26 cellular contexts compared by ENCODE assay signal in the genomic region with DNA sequence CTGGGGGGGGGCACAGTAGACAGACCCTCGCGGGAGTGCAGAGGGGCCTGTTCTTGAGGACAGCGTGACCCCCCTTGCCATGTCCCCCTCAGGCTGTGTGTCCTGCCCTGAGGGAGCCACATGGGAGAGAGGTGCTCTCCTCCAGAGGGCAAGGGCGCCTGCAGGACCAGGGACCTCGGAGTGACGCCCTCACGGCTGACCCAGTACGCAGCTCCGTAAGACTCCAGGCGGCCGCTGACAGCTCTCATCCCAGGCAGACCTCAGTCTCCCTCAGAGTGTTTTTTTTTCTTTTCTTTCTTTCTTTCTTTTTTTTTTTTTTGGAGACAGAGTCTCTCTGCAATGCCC. TPM values are rescaled to one million over a fixed set of nuclear protein-coding genes. Genes with fewer than 3 reads are reported as not detected.
DNase-seq lines count a peak whose midpoint lies in the region; ATAC-seq, FAIRE-seq and TF ChIP-seq lines count a peak whose summit lies in the region.
"Had no signal": no experiment of that assay in that cellular context is flagged by ENCODE, and none has a peak within 500 bp of the region (broad histone marks: within the 10 kb centered on the region; RNA-seq: fewer than 3 reads in every experiment).

No MANE protein-coding gene starts in this region.

- H3K4me2 ChIP-seq in H1 (ENCODE audit: insufficient read depth in 1 of 2, low read depth in 2 of 2, low read length in 2 of 2), result no peak overlapping the region
- H3K4me2 ChIP-seq in neuronal stem cell (ENCODE audit: insufficient read depth, low read length, poor library complexity, severe bottlenecking), result no peak overlapping the region

- peaks cover 0 to 10% (median 1%) of the 10 kb centered on the region in 12 donors for H3K4me1 ChIP-seq in heart left ventricle
- H3K4me1 ChIP-seq in H1 (replicated peaks in 1 of 4; ENCODE audit: control insufficient read depth in 3 of 4, insufficient read depth in 4 of 4, low read length in 3 of 4), result no peaks in the 10 kb centered on the region; a peak in 1 of 7 replicates
- peaks cover 3 to 6% of the 10 kb centered on the region in 2 donors for H3K4me1 ChIP-seq in neuronal stem cell (ENCODE audit: control insufficient read depth in 2 of 2, insufficient read depth in 1 of 2, low read depth in 1 of 2, low read length in 2 of 2)
- H3K4me1 ChIP-seq: BE2C, HAP-1 had no signal

- H2AK5ac ChIP-seq in H1 (ENCODE audit: low read depth, low read length) (no peak overlapping the region), neuronal stem cell (ENCODE audit: low read depth, low read length) (peak overlapping the region; percentile 74)

- H2BK120ac ChIP-seq in H1 (replicated peaks; ENCODE audit: low read depth, low read length), result no peak overlapping the region
- no peak overlapping the region for H2BK120ac ChIP-seq in neuronal stem cell (ENCODE audit: low read depth, low read length)

- H3K4ac ChIP-seq in H1 (replicated peaks; ENCODE audit: insufficient read length, low read depth, low read length), result no peak overlapping the region
- no peak overlapping the region for H3K4ac ChIP-seq in neuronal stem cell (ENCODE audit: low read length)

- no peak overlapping the region for H3K56ac ChIP-seq in H1 (replicated peaks; ENCODE audit: insufficient read length, low read depth, low read length)

- no peak overlapping the region for H4K91ac ChIP-seq in H1 (replicated peaks; ENCODE audit: insufficient read length, low read length)
- H4K91ac ChIP-seq in neuronal stem cell (ENCODE audit: low read depth, low read length, poor library complexity), result no peak overlapping the region

- no peak for FAIRE-seq in H1 (lab: Jason Lieb, UNC)
- FAIRE-seq: A204.1, G401.6, GM12892, GM19239 had no signal

- H4K5ac ChIP-seq in H1 (ENCODE audit: insufficient read length, low read depth, low read length), result no peak overlapping the region

- H4K8ac ChIP-seq in H1 (ENCODE audit: extremely low read depth, insufficient read depth, low read length), result 0 out of 2 replicates have a peak overlapping the region, but pooled peaks have one; percentile 51
- no peak overlapping the region for H4K8ac ChIP-seq in neuronal stem cell (ENCODE audit: low read depth, low read length)

- no peak for TF ChIP-seq RAD21 in H1 (IDR thresholded peaks at IDR 0.05 in 1 of 2, conservative IDR thresholded peaks at IDR 0.05 in 1 of 2; ENCODE audit: low read depth in 2 of 2, low read length in 2 of 2)

- DNase-seq in left cardiac atrium (peak; percentile 14), heart left ventricle (no peak), H1 (ENCODE audit: low read depth in 1 of 2, low spot score in 2 of 2) (no peak), neuronal stem cell (ENCODE audit: low spot score) (no peak), COLO829 (ENCODE audit: low spot score) (no peak)
- DNase-seq in activated CD4-positive, alpha-beta T cell treated with anti-CD3 and anti-CD28 coated beads, Interleukin-2, amount 50 U/mL, for 4 hours, result no peak
- DNase-seq: ACHN; AML-193; BE2C; Calu3; CD4-positive, alpha-beta T cell; CD8-positive, alpha-beta memory T cell; COR-L47; DMS153; DND-41 had no signal

- intact Hi-C loops in left cardiac atrium (cut with DNase I) (no loop called here), heart left ventricle (cut with DNase I) (no loop called here)

- H3K14ac ChIP-seq in H1 (ENCODE audit: insufficient read length), result no peak overlapping the region
- H3K14ac ChIP-seq in neuronal stem cell (ENCODE audit: low read length), result no peak overlapping the region

- no peak overlapping the region for H2AFZ ChIP-seq in H1 (ENCODE audit: low read length)
- no peak overlapping the region for H2AFZ ChIP-seq in neuronal stem cell (ENCODE audit: low read length)
- H2AFZ ChIP-seq: GM23248 had no signal

- H3K18ac ChIP-seq in H1 (ENCODE audit: extremely low read depth, low read length) (no peak overlapping the region), neuronal stem cell (ENCODE audit: low read length) (no peak overlapping the region)

- no peak for TF ChIP-seq EP300 in H1 (IDR thresholded peaks at IDR 0.05; ENCODE audit: borderline replicate concordance in 1 of 2, low read depth in 2 of 2, low read length in 2 of 2)

- peaks cover 0 to 6% of the 10 kb centered on the region in 2 experiments for H4K20me1 ChIP-seq in H1 (replicated peaks in 1 of 2; ENCODE audit: control insufficient read depth in 1 of 2, insufficient read depth in 2 of 2, low read length in 2 of 2)

- TF ChIP-seq POLR2A in heart left ventricle (IDR thresholded peaks at IDR 0.05), result no peak
- TF ChIP-seq POLR2A in H1 (IDR thresholded peaks at IDR 0.05; ENCODE audit: control extremely low read depth in 1 of 2, low read depth in 2 of 2, low read length in 2 of 2), result no peak

- TF ChIP-seq CTCF in heart left ventricle (IDR thresholded peaks at IDR 0.05) (no peak), H1 (IDR thresholded peaks at IDR 0.05; ENCODE audit: control extremely low read depth in 1 of 3, insufficient read depth in 1 of 3, low read depth in 1 of 3, low read length in 3 of 3) (no peak)

- H2BK12ac ChIP-seq in H1 (ENCODE audit: low read depth, low read length), result no peak overlapping the region
- H2BK12ac ChIP-seq in neuronal stem cell (ENCODE audit: low read length), result no peak overlapping the region

- WGBS in heart left ventricle, 4 donors, result 82 to 89% (median 82%) methylated on average over 8 to 11 of the region's 11 CpGs
- 100% methylated on average over 3 of the region's 11 CpGs; no CpG with 5 or more reads in 1 of the 2 experiments for WGBS in H1 (ENCODE audit: extremely low coverage in 1 of 2, insufficient coverage in 1 of 2, insufficient read length in 1 of 2, insufficient replicate concordance in 2 of 2, low coverage in 1 of 2, low lambda C conversion rate in 2 of 2, missing lambda C conversion rate in 1 of 2), 2 experiments
- no CpG with 5 or more reads among the region's 11 CpGs for WGBS in neuronal stem cell (ENCODE audit: extremely low coverage in 2 of 2, insufficient read length in 2 of 2, insufficient replicate concordance in 1 of 2), 2 donors

- ATAC-seq in left cardiac atrium (no peak), heart left ventricle (no peak), SK-N-SH treated with all-trans-retinoic acid at 6 μM for 48 hours (no peak)

- H2BK15ac ChIP-seq in H1 (ENCODE audit: low read length), result no peak overlapping the region
- no peak overlapping the region for H2BK15ac ChIP-seq in neuronal stem cell (ENCODE audit: low read length)

- H3K27me3 ChIP-seq in heart left ventricle (no peaks in the 10 kb centered on the region), H1 (replicated peaks in 1 of 4; ENCODE audit: control insufficient read depth in 3 of 4, extremely low read depth in 1 of 4, insufficient read depth in 3 of 4, low read length in 3 of 4) (no peaks in the 10 kb centered on the region), neuronal stem cell (ENCODE audit: control insufficient read depth in 3 of 3, insufficient read depth in 3 of 3, low read depth in 1 of 3, low read length in 3 of 3) (no peaks in the 10 kb centered on the region)
- H3K27me3 ChIP-seq: BE2C; BLaER1 treated with 17β-estradiol and CSF1 and Interleukin-3, amounts not matched to agents 10 nM and 100 nM had no signal

- H2BK20ac ChIP-seq in H1 (ENCODE audit: low read length), result no peak overlapping the region

- no peaks in the 10 kb centered on the region for H3K79me2 ChIP-seq in H1 (ENCODE audit: control insufficient read depth in 1 of 2, insufficient read depth in 2 of 2, low read length in 2 of 2)

- no peaks in the 10 kb centered on the region for H3K23me2 ChIP-seq in H1 (ENCODE audit: low read depth, low read length)

- H3K23ac ChIP-seq in H1 (ENCODE audit: insufficient read length) (no peak overlapping the region), neuronal stem cell (ENCODE audit: low read depth, low read length, poor library complexity) (no peak overlapping the region)

- H3K9ac ChIP-seq in H1 (replicated peaks in 1 of 4; ENCODE audit: extremely low read depth in 1 of 4, low read depth in 3 of 4, low read length in 3 of 4) (no peak overlapping the region), neuronal stem cell (ENCODE audit: low read depth, low read length, poor library complexity) (peak overlapping the region; percentile 30)
- H3K9ac ChIP-seq: GM23248 had no signal

- H2BK5ac ChIP-seq in H1 (ENCODE audit: low read depth, low read length) (no peak overlapping the region), neuronal stem cell (ENCODE audit: low read length) (no peak overlapping the region)

- POLR2A ChIA-PET in H1 (lab: Charles Lee; ENCODE audit: partially characterized antibody), result interaction anchor here (1.0 to 1.2 kb wide), 2 partner anchors 9 to 41 kb away, joined by 3 to 4 read pairs; no protein-coding TSS in a partner anchor

- H3K9me3 ChIP-seq in heart left ventricle (no peaks in the 10 kb centered on the region), H1 (ENCODE audit: insufficient read depth in 2 of 2, low read depth in 1 of 2, low read length in 1 of 2) (no peaks in the 10 kb centered on the region), neuronal stem cell (replicated peaks in 1 of 2; ENCODE audit: control insufficient read depth in 2 of 2, insufficient read depth in 1 of 2, low read depth in 1 of 2, low read length in 2 of 2) (peaks cover 3 to 5% of the 10 kb centered on the region in 2 donors)
- H3K9me3 ChIP-seq: BE2C, HAP-1 had no signal

- H3K36me3 ChIP-seq in heart left ventricle (peaks cover 0 to 8% (median 0%) of the 10 kb centered on the region in 9 donors), H1 (ENCODE audit: control insufficient read depth in 2 of 4, insufficient read depth in 4 of 4, low read length in 3 of 4) (no peaks in the 10 kb centered on the region), neuronal stem cell (replicated peaks in 1 of 2; ENCODE audit: control insufficient read depth in 2 of 2, insufficient read depth in 2 of 2, low read length in 2 of 2) (peaks cover 2 to 3% of the 10 kb centered on the region in 2 donors)
- H3K36me3 ChIP-seq: BE2C, HAP-1 had no signal

- H3K4me3 ChIP-seq in heart left ventricle (no peak overlapping the region), H1 (ENCODE audit: extremely low read depth in 1 of 4, insufficient read depth in 2 of 4, low read depth in 3 of 4, low read length in 4 of 4) (no peak overlapping the region), neuronal stem cell (ENCODE audit: low read length in 2 of 2) (no peak overlapping the region)
- H3K4me3 ChIP-seq: BLaER1 treated with 17β-estradiol and CSF1 and Interleukin-3, amounts not matched to agents 10 nM and 100 nM; GM23248; HAP-1 had no signal

- CTCF ChIA-PET in H1 (lab: Charles Lee; ENCODE audit: partially characterized antibody), result interaction anchor here (0.7 to 1.0 kb wide), 4 partner anchors 19 to 109 kb away, joined by 3 to 4 read pairs (median 3); no protein-coding TSS in a partner anchor

- H3K79me1 ChIP-seq in H1 (ENCODE audit: low read depth, low read length) (no peaks in the 10 kb centered on the region), neuronal stem cell (ENCODE audit: low read depth, low read length) (peaks cover 8% of the 10 kb centered on the region)

- no peak overlapping the region for H3K27ac ChIP-seq in heart left ventricle
- H3K27ac ChIP-seq in H1 (ENCODE audit: low read depth, low read length), result no peak overlapping the region
- H3K27ac ChIP-seq in neuronal stem cell (replicated peaks; ENCODE audit: low read length), result no peak overlapping the region
- H3K27ac ChIP-seq: 22Rv1, GM23248 had no signal

RNA-seq across cellular contexts. Expression of a gene that starts 27.3 kb away (rescaled TPM):
- 10 to 100 TPM in 1 of 2 donors, 1 to 10 TPM in 1; 8.0 to 11.7 TPM for total RNA-seq in left cardiac atrium
- 10 to 100 TPM in 2 of 9 donors, 1 to 10 TPM in 7; 4.1 to 12.9 (median 8.6) TPM for total RNA-seq in heart left ventricle
- polyA plus RNA-seq in heart left ventricle, result 10 to 100 TPM in 1 of 2 donors, 1 to 10 TPM in 1; 5.6 to 15.2 TPM
- 7.0 and 7.2 TPM in 2 replicates for total RNA-seq in H1 (2021; fragmentation: NEBNext Ultra II Directional; extraction: Animal tissue kit (Norgen Biotek cat#: 25700))
- polyA plus RNA-seq in H1 (2011; rRNA removed), result 9.4 and 12.7 TPM in 2 replicates
- polyA plus RNA-seq in H1 (2011; cell fraction: cytosol; rRNA removed), result 11.1 TPM
- 40.6 TPM for polyA plus RNA-seq in H1 (2011; cell fraction: nucleus; rRNA removed)
- 4.4 to 11.7 TPM (median 10.6 TPM) in 4 replicates for polyA plus RNA-seq in H1 (2012, experiment 1 of 2)
- 6.7 TPM for polyA plus RNA-seq in H1 (2012, experiment 2 of 2)
- 5.3 TPM for polyA plus RNA-seq in H1 (2013, experiment 1 of 2)
- polyA plus RNA-seq in H1 (2013, experiment 2 of 2), result 4.9 TPM
- 2.7 and 6.9 TPM in 2 replicates for polyA minus RNA-seq in H1 (2011; rRNA and poly(A)+ RNA removed)
- 6.4 TPM for polyA minus RNA-seq in H1 (2011; cell fraction: cytosol; rRNA and poly(A)+ RNA removed)
- 11.7 TPM for polyA minus RNA-seq in H1 (2011; cell fraction: nucleus; rRNA and poly(A)+ RNA removed)
- polyA plus RNA-seq in neuronal stem cell (2013, experiment 1 of 2), result 21.1 TPM
- 19.9 TPM for polyA plus RNA-seq in neuronal stem cell (2013, experiment 2 of 2)

RNA-seq across cellular contexts. Expression of a gene that starts 27.6 kb away (rescaled TPM):
- total RNA-seq in left cardiac atrium, result 1 to 10 TPM; 2.5 to 5.3 TPM
- 1 to 10 TPM in 8 of 9 donors, under 1 TPM in 1; 0.81 to 5.5 (median 2.7) TPM for total RNA-seq in heart left ventricle
- polyA plus RNA-seq in heart left ventricle, result 1 to 10 TPM in 1 of 2 donors, under 1 TPM in 1; 0.44 to 4.1 TPM
- 0.34 and 0.55 TPM in 2 replicates for total RNA-seq in H1 (2021; fragmentation: NEBNext Ultra II Directional; extraction: Animal tissue kit (Norgen Biotek cat#: 25700))
- polyA plus RNA-seq in H1 (2011; rRNA removed), result 0.91 and 1.5 TPM in 2 replicates
- polyA plus RNA-seq in H1 (2011; cell fraction: cytosol; rRNA removed), result 1.3 TPM
- polyA plus RNA-seq in H1 (2011; cell fraction: nucleus; rRNA removed), result 4.7 TPM
- polyA plus RNA-seq in H1 (2012, experiment 1 of 2), result 0.41 to 1.2 TPM (median 0.88 TPM) in 4 replicates
- polyA plus RNA-seq in H1 (2012, experiment 2 of 2), result 0.25 TPM
- 0.53 TPM for polyA plus RNA-seq in H1 (2013, experiment 1 of 2)
- polyA plus RNA-seq in H1 (2013, experiment 2 of 2), result 0.44 TPM
- not detected in 2 replicates for polyA minus RNA-seq in H1 (2011; rRNA and poly(A)+ RNA removed)
- polyA minus RNA-seq in H1 (2011; cell fraction: cytosol; rRNA and poly(A)+ RNA removed), result 0.81 TPM
- polyA minus RNA-seq in H1 (2011; cell fraction: nucleus; rRNA and poly(A)+ RNA removed), result 1.5 TPM
- 0.61 TPM for polyA plus RNA-seq in neuronal stem cell (2013, experiment 1 of 2)
- 0.64 TPM for polyA plus RNA-seq in neuronal stem cell (2013, experiment 2 of 2)

RNA-seq across cellular contexts. Expression of a gene that starts 45.5 kb away (rescaled TPM):
- total RNA-seq in left cardiac atrium, result not detected
- total RNA-seq in heart left ventricle, result not detected
- not detected for polyA plus RNA-seq in heart left ventricle
- total RNA-seq in H1 (2021; fragmentation: NEBNext Ultra II Directional; extraction: Animal tissue kit (Norgen Biotek cat#: 25700)), result 0.33 and 0.48 TPM in 2 replicates
- 0.51 and 1.1 TPM in 2 replicates for polyA plus RNA-seq in H1 (2011; rRNA removed)
- 0.69 TPM for polyA plus RNA-seq in H1 (2011; cell fraction: cytosol; rRNA removed)
- 6.1 TPM for polyA plus RNA-seq in H1 (2011; cell fraction: nucleus; rRNA removed)
- 0.39 to 1.0 TPM (median 0.86 TPM) in 4 replicates for polyA plus RNA-seq in H1 (2012, experiment 1 of 2)
- 0.30 TPM for polyA plus RNA-seq in H1 (2012, experiment 2 of 2)
- polyA plus RNA-seq in H1 (2013, experiment 1 of 2), result 0.45 TPM
- polyA plus RNA-seq in H1 (2013, experiment 2 of 2), result 0.40 TPM
- 0.12 TPM in 1 of 2 replicates, not detected in the other for polyA minus RNA-seq in H1 (2011; rRNA and poly(A)+ RNA removed)
- polyA minus RNA-seq in H1 (2011; cell fraction: cytosol; rRNA and poly(A)+ RNA removed), result not detected
- 0.40 TPM for polyA minus RNA-seq in H1 (2011; cell fraction: nucleus; rRNA and poly(A)+ RNA removed)
- polyA plus RNA-seq in neuronal stem cell (2013, experiment 1 of 2), result 0.03 TPM
- polyA plus RNA-seq in neuronal stem cell (2013, experiment 2 of 2), result 0.04 TPM
- total RNA-seq: CD4-positive, alpha-beta T cell; CD8-positive, alpha-beta memory T cell; GM23248; HFFc6 had no signal
- polyA plus RNA-seq: CD14-positive monocyte; CD8-positive, alpha-beta memory T cell; GM23248 had no signal
